In genomic region chr7:144836545-144836842, GRCh38 we compare ENCODE assay signal across 9 cellular contexts.
DNase-seq lines count a peak whose midpoint lies in the region; ATAC-seq and TF ChIP-seq lines count a peak whose summit lies in the region.
"Had no signal": no experiment of that assay in that cellular context is flagged by ENCODE, and none has a peak within 500 bp of the region (broad histone marks: within the 10 kb centered on the region; RNA-seq: fewer than 3 reads in every experiment).

No MANE protein-coding gene starts in this region.

- H3K9me3 ChIP-seq in BLaER1 treated with 17β-estradiol and CSF1 and Interleukin-3, amounts not matched to agents 10 nM and 100 nM (replicated peaks in 1 of 11), result peaks cover 0 to 15% (median 0%) of the 10 kb centered on the region in 11 experiments; a peak in 7 of 22 replicates
- no peaks in the 10 kb centered on the region for H3K9me3 ChIP-seq in neutrophil

- no peak for TF ChIP-seq POLR2A in NB4 (IDR thresholded peaks at IDR 0.05; ENCODE audit: extremely low read depth, insufficient read length)

- no peaks in the 10 kb centered on the region for H3K36me3 ChIP-seq in BLaER1 treated with 17β-estradiol and CSF1 and Interleukin-3, amounts not matched to agents 10 nM and 100 nM
- no peaks in the 10 kb centered on the region for H3K36me3 ChIP-seq in neutrophil

- peaks cover 11 to 60% (median 16%) of the 10 kb centered on the region in 10 experiments for H3K4me1 ChIP-seq in BLaER1 treated with 17β-estradiol and CSF1 and Interleukin-3, amounts not matched to agents 10 nM and 100 nM
- peaks cover 18 to 20% of the 10 kb centered on the region in 2 experiments for H3K4me1 ChIP-seq in neutrophil (ENCODE audit: control insufficient read depth in 1 of 2, insufficient read depth in 1 of 2, low read depth in 1 of 2, low read length in 1 of 2)
- H3K4me1 ChIP-seq: foreskin keratinocyte had no signal

- ATAC-seq in HG02678 (IDR thresholded peaks at IDR 0.05; ENCODE audit: unreplicated experiment), result no peak

- TF ChIP-seq CTCF in NB4 (IDR thresholded peaks at IDR 0.05; ENCODE audit: low read depth, low read length) (no peak), coronary artery (IDR thresholded peaks at IDR 0.05) (no peak), neutrophil (IDR thresholded peaks at IDR 0.05) (no peak)

- H4K20me1 ChIP-seq in BLaER1 treated with 17β-estradiol and CSF1 and Interleukin-3, amounts not matched to agents 10 nM and 100 nM, result no peaks in the 10 kb centered on the region

- H3K9ac ChIP-seq in BLaER1 treated with 17β-estradiol and CSF1 and Interleukin-3, amounts not matched to agents 10 nM and 100 nM, result peak overlapping the region; percentile 91 to 99 (median 95); a peak in 21 of 22 replicates

- peak overlapping the region in 9 of 10 experiments; percentile 71 to 89 (median 82); a peak in 18 of 20 replicates for H3K4me3 ChIP-seq in BLaER1 treated with 17β-estradiol and CSF1 and Interleukin-3, amounts not matched to agents 10 nM and 100 nM
- H3K4me3 ChIP-seq in NB4 (ENCODE audit: low read depth, low read length) (peak overlapping the region; percentile 26), coronary artery (peak overlapping the region; percentile 90), neutrophil (ENCODE audit: low read depth in 1 of 2, low read length in 1 of 2) (peak overlapping the region; percentile 72 to 73)

- H3K27ac ChIP-seq in BLaER1 treated with 17β-estradiol and CSF1 and Interleukin-3, amounts not matched to agents 10 nM and 100 nM, result peak overlapping the region; percentile 85 to 98 (median 95)
- H3K27ac ChIP-seq in coronary artery (peak overlapping the region; percentile 97 to 98), neutrophil (peak overlapping the region; percentile 89)
- H3K27ac ChIP-seq: foreskin keratinocyte had no signal

- H3K27me3 ChIP-seq in BLaER1 treated with 17β-estradiol and CSF1 and Interleukin-3, amounts not matched to agents 10 nM and 100 nM, result no peaks in the 10 kb centered on the region
- no peaks in the 10 kb centered on the region for H3K27me3 ChIP-seq in neutrophil
- H3K27me3 ChIP-seq: foreskin keratinocyte had no signal

- DNase-seq in NB4 (ENCODE audit: low read depth) (peak; percentile 13), coronary artery (ENCODE audit: low spot score) (no peak), SKM-1 treated with dmso at 0.1 percent for 144 hours (lab: John Stamatoyannopoulos, UW; ENCODE audit: unreplicated experiment) (no peak), NCI-H2196 (lab: John Stamatoyannopoulos, UW; ENCODE audit: unreplicated experiment) (no peak), NCI-H1092 (lab: John Stamatoyannopoulos, UW) (no peak)

- peak overlapping the region; percentile 53 to 88 (median 79) for H3K4me2 ChIP-seq in BLaER1 treated with 17β-estradiol and CSF1 and Interleukin-3, amounts not matched to agents 10 nM and 100 nM

Comparison
In these comparisons a context has a peak if more than half of its experiments do, and no peak if none do; other contexts are left out.
1. H3K4me3 ChIP-seq: peak in every context shown above with its lines; median percentile 90 in coronary artery; 82 in BLaER1 treated with 17β-estradiol and CSF1 and Interleukin-3, amounts not matched to agents 10 nM and 100 nM; 72 in neutrophil; 26 in NB4.